In genomic region chr2:46230115-46230571, GRCh38 we compare ENCODE assay signal across 8 cellular contexts.
DNase-seq lines count a peak whose midpoint lies in the region; ATAC-seq, FAIRE-seq and TF ChIP-seq lines count a peak whose summit lies in the region.

No MANE protein-coding gene starts in this region.

- H2AFZ ChIP-seq in HepG2 (ENCODE audit: low read length), result no peak overlapping the region

- no peak for TF ChIP-seq EP300 in HepG2 (IDR thresholded peaks at IDR 0.05; ENCODE audit: low read depth in 2 of 2, low read length in 2 of 2)
- no peak for TF ChIP-seq EP300 in HepG2 (CRISPR knock-in tag; IDR thresholded peaks at IDR 0.05; ENCODE audit: borderline replicate concordance)
- TF ChIP-seq EP300 in tibial nerve (IDR thresholded peaks at IDR 0.05), result no peak

- TF ChIP-seq CTCF in BE2C (IDR thresholded peaks at IDR 0.05; ENCODE audit: low read depth, low read length) (no peak), WTC11 (IDR thresholded peaks at IDR 0.05) (no peak), HepG2 (CRISPR knock-in tag; IDR thresholded peaks at IDR 0.05) (peak; percentile 73), tibial nerve (IDR thresholded peaks at IDR 0.05) (peak in 1 of 5 experiments; percentile 12)

- H3K27ac Mint-ChIP-seq in WTC11, result peak overlapping the region; percentile 82

- ATAC-seq in GM18907 (IDR thresholded peaks at IDR 0.05; ENCODE audit: unreplicated experiment), result peak; percentile 71
- ATAC-seq in HG03108 (IDR thresholded peaks at IDR 0.05; ENCODE audit: unreplicated experiment), result peak; percentile 61
- ATAC-seq in WTC11, result peak; percentile 43
- ATAC-seq in HepG2, result peak; percentile 76

- no peak for FAIRE-seq in HepG2 (lab: Jason Lieb, UNC)

- H4K20me1 ChIP-seq in HepG2 (ENCODE audit: insufficient read depth, low read length), result no peaks in the 10 kb centered on the region

- TF ChIP-seq RAD21 in HepG2 (CRISPR knock-in tag; IDR thresholded peaks at IDR 0.05), result peak; percentile 51

- no peaks in the 10 kb centered on the region for H3K4me1 ChIP-seq in BE2C
- H3K4me1 ChIP-seq in HepG2 (ENCODE audit: insufficient read depth, low read length), result peaks cover 68% of the 10 kb centered on the region
- peaks cover 0 to 5% (median 0%) of the 10 kb centered on the region in 4 donors for H3K4me1 ChIP-seq in tibial nerve

- H3K36me3 Mint-ChIP-seq in WTC11, result no peaks in the 10 kb centered on the region

- H3K36me3 ChIP-seq in BE2C, result no peaks in the 10 kb centered on the region
- no peaks in the 10 kb centered on the region for H3K36me3 ChIP-seq in HepG2 (replicated peaks in 1 of 2; ENCODE audit: control insufficient read depth in 1 of 2, insufficient read depth in 2 of 2, low read length in 2 of 2)
- no peaks in the 10 kb centered on the region for H3K36me3 ChIP-seq in tibial nerve

- TF ChIP-seq POLR2A in HepG2 (IDR thresholded peaks at IDR 0.05; ENCODE audit: insufficient read depth in 1 of 2, low read depth in 2 of 2, low read length in 2 of 2) (no peak), tibial nerve (IDR thresholded peaks at IDR 0.05) (no peak)

- in situ Hi-C loops in HepG2 (cut with HindIII; ENCODE audit: extremely low pct_ligation_motif_present, low pct_unique_long_range_greater_than_20kb), result no loop called here

- 26% methylated on average over 6 of the region's 6 CpGs for WGBS in HepG2 (ENCODE audit: low lambda C conversion rate)
- 77 to 80% methylated on average over 6 of the region's 6 CpGs for WGBS in tibial nerve, 2 donors

- no peak overlapping the region for H3K4me3 ChIP-seq in BE2C (ENCODE audit: low read depth, low read length)
- H3K4me3 ChIP-seq in HepG2 (replicated peaks in 1 of 3; ENCODE audit: insufficient read depth in 1 of 3, low read depth in 2 of 3, low read length in 3 of 3), result peak overlapping the region in 2 of 3 experiments; percentile 23 to 53; a peak in 4 of 6 replicates
- H3K4me3 ChIP-seq in tibial nerve, result no peak overlapping the region

- peak; percentile 22 for DNase-seq in BE2C
- DNase-seq in WTC11 (ENCODE audit: low spot score), result peak; percentile 28
- peak; percentile 24 for DNase-seq in HepG2 (ENCODE audit: low spot score)
- no peak for DNase-seq in kidney glomerular epithelial cell (lab: John Stamatoyannopoulos, UW)
- no peak for DNase-seq in tibial nerve (ENCODE audit: low spot score in 2 of 2)
- DNase-seq in posterior vena cava (ENCODE audit: low spot score), result no peak

- H3K4me1 Mint-ChIP-seq in WTC11, result peaks cover 46% of the 10 kb centered on the region

- H3K9ac ChIP-seq in HepG2 (ENCODE audit: insufficient read depth, low read depth, low read length), result peak overlapping the region; percentile 56; the same call in 1 of the 2 replicates

- H3K9me3 ChIP-seq in BE2C, result no peaks in the 10 kb centered on the region
- no peaks in the 10 kb centered on the region for H3K9me3 ChIP-seq in HepG2 (ENCODE audit: low read length)
- H3K9me3 ChIP-seq in tibial nerve, result peaks cover 0 to under 1% (median 0%) of the 10 kb centered on the region in 4 donors

- CTCF ChIA-PET in WTC11 (lab: Charles Lee) (interaction anchor here (0.6 to 3.6 kb wide), 10 partner anchors 28 to 237 kb away, joined by 3 to 19 read pairs (median 4); partner anchors contain the start of gene EPAS1), HepG2 (lab: Yijun Ruan, JAX; ENCODE audit: low intra/inter-chr PET ratio, low total read pairs) (interaction anchor here (1.6 kb wide), 1 partner anchor 135 kb away, joined by 5 read pairs; no protein-coding TSS in a partner anchor)

- peak overlapping the region; percentile 90 for H3K4me2 ChIP-seq in HepG2 (ENCODE audit: low read depth, low read length)

- intact Hi-C loops in HepG2 (cut with micrococcal nuclease; ENCODE audit: unreplicated experiment) (no loop called here), posterior vena cava (cut with DNase I) (no loop called here)

- TSS peak; percentile 99 for BruUV-seq in HepG2 (replicated peaks; lab: Mats Ljungman, UMichigan)

- no peaks in the 10 kb centered on the region for H3K79me2 ChIP-seq in HepG2 (ENCODE audit: insufficient read depth, low read length)

- no peak overlapping the region; the same call in 1 of the 2 replicates for H3K4me3 Mint-ChIP-seq in WTC11

- H3K9me3 Mint-ChIP-seq in WTC11, result peaks cover 1% of the 10 kb centered on the region; the same call in 1 of the 2 replicates

- POLR2A ChIA-PET in WTC11 (lab: Charles Lee), result interaction anchor here (0.5 kb wide), 1 partner anchor 214 kb away, joined by 4 read pairs; no protein-coding TSS in a partner anchor
- POLR2A ChIA-PET in HepG2 (lab: Yijun Ruan, JAX), result interaction anchor here (0.7 to 1.5 kb wide), 16 partner anchors 9 to 238 kb away, joined by 3 to 10 read pairs (median 4); partner anchors contain the start of gene EPAS1

- H3K27me3 ChIP-seq in BE2C, result no peaks in the 10 kb centered on the region
- H3K27me3 ChIP-seq in HepG2 (ENCODE audit: control insufficient read depth in 1 of 2, insufficient read depth in 2 of 2, low read length in 2 of 2), result peaks cover 0 to 6% of the 10 kb centered on the region in 2 experiments; a peak in 3 of 5 replicates
- no peaks in the 10 kb centered on the region for H3K27me3 ChIP-seq in tibial nerve

- H3K27ac ChIP-seq in HepG2 (ENCODE audit: extremely low read length, insufficient read depth, low read length), result no peak overlapping the region
- no peak overlapping the region for H3K27ac ChIP-seq in tibial nerve

- no peaks in the 10 kb centered on the region for H3K27me3 Mint-ChIP-seq in WTC11 (ENCODE audit: low read depth)

TF ChIP-seq in WTC11, 78 proteins besides CTCF, POLR2A, EP300 and RAD21:
- no peak for TF ChIP-seq TEAD4 (CRISPR knock-in tag; IDR thresholded peaks at IDR 0.05)
- TF ChIP-seq ZNF423 (CRISPR knock-in tag; IDR thresholded peaks at IDR 0.05), result no peak
- TF ChIP-seq RELA (CRISPR knock-in tag; IDR thresholded peaks at IDR 0.05; ENCODE audit: borderline replicate concordance), result 0 out of 2 replicates have a peak, but pooled peaks have one; percentile 37
- TF ChIP-seq JAZF1 (CRISPR knock-in tag; IDR thresholded peaks at IDR 0.05), result no peak

TF ChIP-seq in HepG2, 621 proteins besides CTCF, POLR2A, EP300 and RAD21 (continues in another document):
- TF ChIP-seq KDM5B (CRISPR knock-in tag; IDR thresholded peaks at IDR 0.05; ENCODE audit: borderline replicate concordance) (peak; percentile 37; the same call in 1 of the 2 replicates), POGK (CRISPR knock-in tag; conservative IDR thresholded peaks at IDR 0.05) (peak; percentile 74), SALL1 (CRISPR knock-in tag; IDR thresholded peaks at IDR 0.05) (0 out of 2 replicates have a peak, but pooled peaks have one; percentile 26), SRY (CRISPR knock-in tag; IDR thresholded peaks at IDR 0.05) (0 out of 2 replicates have a peak, but pooled peaks have one; percentile 42), MXD1 (CRISPR knock-in tag; IDR thresholded peaks at IDR 0.05) (0 out of 2 replicates have a peak, but pooled peaks have one; percentile 41), ZBTB38 (CRISPR knock-in tag; IDR thresholded peaks at IDR 0.05) (peak; percentile 20; the same call in 1 of the 2 replicates), IKZF4 (CRISPR knock-in tag; IDR thresholded peaks at IDR 0.05; ENCODE audit: borderline replicate concordance, low read depth, not compliant biosample characterization) (peak; percentile 37), ZNF687 (CRISPR knock-in tag; IDR thresholded peaks at IDR 0.05) (peak; percentile 75), DMAP1 (CRISPR knock-in tag; IDR thresholded peaks at IDR 0.05) (0 out of 2 replicates have a peak, but pooled peaks have one; percentile 11)

Comparison
In these comparisons a context has a peak if more than half of its experiments do, and no peak if none do; other contexts are left out.
1. DNase-seq: peak in BE2C (single experiment), WTC11 (single experiment) and HepG2 (single experiment); none in kidney glomerular epithelial cell (single experiment), tibial nerve (0 of 2) and posterior vena cava (single experiment).
2. H3K4me3 ChIP-seq: peak in HepG2 (2 of 3); none in BE2C (single experiment) and tibial nerve (0 of 4).
3. Peak in every context shown above with its lines, with median percentiles within 50 percentile points of each other: ATAC-seq.